In the genomic region with DNA sequence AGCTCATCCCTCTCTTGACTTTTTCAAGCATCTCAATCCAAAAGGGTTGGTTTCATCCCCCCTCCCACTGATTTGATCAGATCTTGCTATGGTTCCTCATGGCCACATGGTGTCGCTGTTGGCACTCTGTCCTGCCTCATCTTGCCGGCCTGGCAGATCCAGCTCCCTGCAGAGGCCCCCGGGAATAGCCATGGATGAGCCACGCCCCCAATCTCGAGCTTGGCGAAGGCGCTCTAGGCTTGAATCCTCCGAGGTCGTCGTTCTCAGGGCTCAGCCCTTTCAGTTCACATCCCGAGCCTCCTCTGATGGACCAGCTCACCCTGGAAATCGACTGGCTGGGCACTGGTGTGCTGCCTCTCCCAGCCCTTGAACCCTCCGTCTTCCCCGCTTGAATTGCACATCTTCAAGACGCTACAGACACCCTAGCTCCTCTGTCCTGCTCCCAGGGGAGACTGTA, we compare ENCODE assay signal across 8 cellular contexts.
A peak's percentile ranks its signal among the peaks of the same experiment; 100 is the strongest.
DNase-seq lines count a peak whose midpoint lies in the region; ATAC-seq and TF ChIP-seq lines count a peak whose summit lies in the region.

No MANE protein-coding gene starts in this region.

- CTCF ChIA-PET in HCT116 (lab: Charles Lee) = interaction anchor here (1.2 kb wide), 1 partner anchor 141 kb away, joined by 3 read pairs; no protein-coding TSS in a partner anchor

- no peak overlapping the region for H3K27ac Mint-ChIP-seq in activated T-cell treated with anti-CD3 and anti-CD28 coated beads, Interleukin-2, amount 50 U/mL, for 72 hours

- no peak for TF ChIP-seq POLR2A in HCT116 (IDR thresholded peaks at IDR 0.05; ENCODE audit: borderline replicate concordance, extremely low read depth, insufficient read depth, insufficient read length)

- H3K4me3 Mint-ChIP-seq in activated T-cell treated with anti-CD3 and anti-CD28 coated beads, Interleukin-2, amount 50 U/mL, for 72 hours = no peak overlapping the region

- intact Hi-C loops in HCT116 (cut with micrococcal nuclease) = no loop called here
- intact Hi-C loops in Right ventricle myocardium superior (cut with DNase I) = loop anchor here (10.0 kb wide), 1 partner anchor 140 kb away; no protein-coding TSS in a partner anchor

- H3K4me3 ChIP-seq in HCT116 (replicated peaks in 1 of 2; ENCODE audit: low read depth in 1 of 2, low read length in 2 of 2) (no peak overlapping the region), parathyroid adenoma (ENCODE audit: low read depth, low read length) (no peak overlapping the region)

- RAD21 ChIA-PET in HCT116 (lab: Charles Lee; ENCODE audit: low non-redundant PET in 1 of 2, low total read pairs in 2 of 2, uncharacterized antibody in 2 of 2, unreplicated experiment in 2 of 2) = no interaction called here

- no peak overlapping the region for H3K4me2 ChIP-seq in HCT116 (ENCODE audit: low read length)
- no peak overlapping the region for H3K4me2 ChIP-seq in parathyroid adenoma (ENCODE audit: low read length)

- peak; percentile 3 to 81 (median 70); a peak in 4 of 6 replicates for TF ChIP-seq CTCF in HCT116 (IDR thresholded peaks at IDR 0.05 in 2 of 3, conservative IDR thresholded peaks at IDR 0.05 in 1 of 3; ENCODE audit: borderline replicate concordance in 1 of 3, insufficient read depth in 1 of 3, low read depth in 2 of 3, low read length in 2 of 3)
- peak; percentile 38 for TF ChIP-seq CTCF in parathyroid adenoma (IDR thresholded peaks at IDR 0.05)

- peaks cover 7% of the 10 kb centered on the region for H3K4me1 Mint-ChIP-seq in activated T-cell treated with anti-CD3 and anti-CD28 coated beads, Interleukin-2, amount 50 U/mL, for 72 hours (ENCODE audit: low read depth)

- no TSS peak for BruUV-seq in HCT116 (replicated peaks; lab: Mats Ljungman, UMichigan)

- no peaks in the 10 kb centered on the region for H3K36me3 Mint-ChIP-seq in activated T-cell treated with anti-CD3 and anti-CD28 coated beads, Interleukin-2, amount 50 U/mL, for 72 hours (ENCODE audit: insufficient read depth in 2 of 2)

- H3K27me3 ChIP-seq in HCT116 (ENCODE audit: insufficient read depth, low read length) = no peaks in the 10 kb centered on the region
- H3K27me3 ChIP-seq in parathyroid adenoma (ENCODE audit: control insufficient read depth, insufficient read depth, low read length) = no peaks in the 10 kb centered on the region

- H2AFZ ChIP-seq in HCT116 (ENCODE audit: low read depth, low read length, poor library complexity, severe bottlenecking) (no peak overlapping the region), parathyroid adenoma (peak overlapping the region; percentile 50)

- H3K4me1 ChIP-seq in HCT116 (ENCODE audit: control insufficient read depth in 1 of 2, insufficient read depth in 2 of 2, low read length in 2 of 2) (no peaks in the 10 kb centered on the region), parathyroid adenoma (no peaks in the 10 kb centered on the region)

- peak; percentile 44; the same call in 1 of the 2 replicates for TF ChIP-seq RAD21 in HCT116 (IDR thresholded peaks at IDR 0.05; ENCODE audit: low read depth)

- no peaks in the 10 kb centered on the region for H3K9me3 Mint-ChIP-seq in activated T-cell treated with anti-CD3 and anti-CD28 coated beads, Interleukin-2, amount 50 U/mL, for 72 hours

- peaks cover under 1% of the 10 kb centered on the region for H3K27me3 Mint-ChIP-seq in activated T-cell treated with anti-CD3 and anti-CD28 coated beads, Interleukin-2, amount 50 U/mL, for 72 hours (ENCODE audit: low read depth)

- POLR2A ChIA-PET in HCT116 (lab: Charles Lee) = no interaction called here

- no peaks in the 10 kb centered on the region for H3K9me3 ChIP-seq in HCT116 (ENCODE audit: control insufficient read depth in 1 of 2, insufficient read depth in 1 of 2, low read depth in 1 of 2, low read length in 2 of 2)
- no peaks in the 10 kb centered on the region for H3K9me3 ChIP-seq in parathyroid adenoma (ENCODE audit: control insufficient read depth, low read length)

- no peak overlapping the region for H3K27ac ChIP-seq in HCT116 (ENCODE audit: low read depth, low read length)
- no peak overlapping the region for H3K27ac ChIP-seq in parathyroid adenoma

- ATAC-seq in HCT116 = peak; percentile 70
- ATAC-seq in activated T-cell treated with anti-CD3 and anti-CD28 coated beads, Interleukin-2, amount 50 U/mL, for 72 hours (replicated peaks in 1 of 2) = no peak
- ATAC-seq in Right ventricle myocardium superior (ENCODE audit: poor library complexity) = peak; percentile 95
- ATAC-seq in HG03095 (IDR thresholded peaks at IDR 0.05; ENCODE audit: unreplicated experiment) = no peak

- H3K9me2 ChIP-seq in HCT116 (ENCODE audit: insufficient read depth) = no peaks in the 10 kb centered on the region

- H3K9ac ChIP-seq in HCT116 (ENCODE audit: low read length) = no peak overlapping the region
- H3K9ac ChIP-seq in parathyroid adenoma = no peak overlapping the region

- no peaks in the 10 kb centered on the region for H3K36me3 ChIP-seq in HCT116 (ENCODE audit: control insufficient read depth in 1 of 2, insufficient read depth in 2 of 2, low read length in 2 of 2)
- no peaks in the 10 kb centered on the region for H3K36me3 ChIP-seq in parathyroid adenoma (ENCODE audit: control insufficient read depth, insufficient read depth, low read length)

- H4K20me1 ChIP-seq in HCT116 (ENCODE audit: insufficient read depth) = no peaks in the 10 kb centered on the region

- DNase-seq in D341Med (ENCODE audit: low spot score) (peak; percentile 92), HCT116 (ENCODE audit: low read depth, low spot score) (peak; percentile 8), NCI-H226 (peak; percentile 64), Right ventricle myocardium superior (peak; percentile 88)
- peak; percentile 27 to 31 for DNase-seq in activated T-cell treated with anti-CD3 and anti-CD28 coated beads, Interleukin-2, amount 50 U/mL, for 72 hours
- no peak for DNase-seq in effector CD4-positive, alpha-beta T cell

- H3K79me2 ChIP-seq in HCT116 (ENCODE audit: insufficient read depth, low read length) (no peaks in the 10 kb centered on the region), parathyroid adenoma (no peaks in the 10 kb centered on the region)

TF ChIP-seq in HCT116, 20 proteins besides CTCF, POLR2A, EP300 and RAD21 (continues in another document):
- TF ChIP-seq FOSL1 (IDR thresholded peaks at IDR 0.05; ENCODE audit: low read depth) = no peak
- TF ChIP-seq EGR1 (IDR thresholded peaks at IDR 0.05; ENCODE audit: low read depth) = no peak
- TF ChIP-seq EZH2phosphoT487 (IDR thresholded peaks at IDR 0.05; ENCODE audit: borderline replicate concordance) = no peak
- TF ChIP-seq, protein P1, sequence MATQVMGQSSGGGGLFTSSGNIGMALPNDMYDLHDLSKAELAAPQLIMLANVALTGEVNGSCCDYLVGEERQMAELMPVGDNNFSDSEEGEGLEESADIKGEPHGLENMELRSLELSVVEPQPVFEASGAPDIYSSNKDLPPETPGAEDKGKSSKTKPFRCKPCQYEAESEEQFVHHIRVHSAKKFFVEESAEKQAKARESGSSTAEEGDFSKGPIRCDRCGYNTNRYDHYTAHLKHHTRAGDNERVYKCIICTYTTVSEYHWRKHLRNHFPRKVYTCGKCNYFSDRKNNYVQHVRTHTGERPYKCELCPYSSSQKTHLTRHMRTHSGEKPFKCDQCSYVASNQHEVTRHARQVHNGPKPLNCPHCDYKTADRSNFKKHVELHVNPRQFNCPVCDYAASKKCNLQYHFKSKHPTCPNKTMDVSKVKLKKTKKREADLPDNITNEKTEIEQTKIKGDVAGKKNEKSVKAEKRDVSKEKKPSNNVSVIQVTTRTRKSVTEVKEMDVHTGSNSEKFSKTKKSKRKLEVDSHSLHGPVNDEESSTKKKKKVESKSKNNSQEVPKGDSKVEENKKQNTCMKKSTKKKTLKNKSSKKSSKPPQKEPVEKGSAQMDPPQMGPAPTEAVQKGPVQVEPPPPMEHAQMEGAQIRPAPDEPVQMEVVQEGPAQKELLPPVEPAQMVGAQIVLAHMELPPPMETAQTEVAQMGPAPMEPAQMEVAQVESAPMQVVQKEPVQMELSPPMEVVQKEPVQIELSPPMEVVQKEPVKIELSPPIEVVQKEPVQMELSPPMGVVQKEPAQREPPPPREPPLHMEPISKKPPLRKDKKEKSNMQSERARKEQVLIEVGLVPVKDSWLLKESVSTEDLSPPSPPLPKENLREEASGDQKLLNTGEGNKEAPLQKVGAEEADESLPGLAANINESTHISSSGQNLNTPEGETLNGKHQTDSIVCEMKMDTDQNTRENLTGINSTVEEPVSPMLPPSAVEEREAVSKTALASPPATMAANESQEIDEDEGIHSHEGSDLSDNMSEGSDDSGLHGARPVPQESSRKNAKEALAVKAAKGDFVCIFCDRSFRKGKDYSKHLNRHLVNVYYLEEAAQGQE (IDR thresholded peaks at IDR 0.05; ENCODE audit: low read depth) = no peak
- TF ChIP-seq SP1 (IDR thresholded peaks at IDR 0.05; ENCODE audit: low read depth) = no peak
- TF ChIP-seq YY1 (IDR thresholded peaks at IDR 0.05; ENCODE audit: extremely low read depth, insufficient replicate concordance, low read depth, low read length) = no peak
- TF ChIP-seq EZH2 (IDR thresholded peaks at IDR 0.05) = no peak
- TF ChIP-seq ELF1 (IDR thresholded peaks at IDR 0.05; ENCODE audit: borderline replicate concordance, low read depth) = no peak
- TF ChIP-seq MAX (IDR thresholded peaks at IDR 0.05) = no peak
- TF ChIP-seq, protein P2, sequence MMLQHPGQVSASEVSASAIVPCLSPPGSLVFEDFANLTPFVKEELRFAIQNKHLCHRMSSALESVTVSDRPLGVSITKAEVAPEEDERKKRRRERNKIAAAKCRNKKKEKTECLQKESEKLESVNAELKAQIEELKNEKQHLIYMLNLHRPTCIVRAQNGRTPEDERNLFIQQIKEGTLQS (IDR thresholded peaks at IDR 0.05) = no peak
- no peak for TF ChIP-seq SIN3A (IDR thresholded peaks at IDR 0.05; ENCODE audit: low read depth)
- TF ChIP-seq SRF (IDR thresholded peaks at IDR 0.05; ENCODE audit: low read depth) = no peak

Comparison
In these comparisons a context has a peak if more than half of its experiments do, and no peak if none do; other contexts are left out.
1. ATAC-seq: peak in HCT116 (single experiment) and Right ventricle myocardium superior (single experiment); none in activated T-cell treated with anti-CD3 and anti-CD28 coated beads, Interleukin-2, amount 50 U/mL, for 72 hours (0 of 2) and HG03095 (single experiment).